8 cellular contexts compared by ENCODE assay signal in genomic region chr2:197704434-197705142, GRCh38. TPM values are rescaled to one million over a fixed set of nuclear protein-coding genes. Genes with fewer than 3 reads are reported as not detected.
DNase-seq lines count a peak whose midpoint lies in the region; ATAC-seq and TF ChIP-seq lines count a peak whose summit lies in the region.

No MANE protein-coding gene starts in this region.

- H3K9ac ChIP-seq in PC-3 (ENCODE audit: low read length): peak overlapping the region; percentile 77

- H4K20me1 ChIP-seq in PC-3 (ENCODE audit: low read length): peaks cover 33% of the 10 kb centered on the region

- H3K27me3 ChIP-seq in PC-3 (ENCODE audit: low read length) (no peaks in the 10 kb centered on the region), neuron (ENCODE audit: insufficient read depth, low read length) (no peaks in the 10 kb centered on the region)

- H3K27ac ChIP-seq in PC-3 (ENCODE audit: low read length): peak overlapping the region; percentile 34

- TF ChIP-seq CTCF in PC-3 (conservative IDR thresholded peaks at IDR 0.05; ENCODE audit: low read depth, low read length): no peak
- TF ChIP-seq CTCF in epithelial cell of proximal tubule (conservative IDR thresholded peaks at IDR 0.05; ENCODE audit: low read depth, low read length): no peak

- peak overlapping the region; percentile 88 for H3K4me2 ChIP-seq in PC-3 (ENCODE audit: low read length)

- DNase-seq in PC-3: no peak
- DNase-seq in epithelial cell of proximal tubule (ENCODE audit: low read depth): no peak
- no peak for DNase-seq in T-helper 9 cell
- no peak for DNase-seq in NCI-H2107 (lab: John Stamatoyannopoulos, UW)
- no peak for DNase-seq in NCI-H69 (lab: John Stamatoyannopoulos, UW)

- H3K79me2 ChIP-seq in PC-3 (ENCODE audit: low read length): peaks cover 44% of the 10 kb centered on the region

- CTCF ChIA-PET in PC-3 (lab: Charles Lee): interaction anchor here (0.6 to 0.8 kb wide), 2 partner anchors 105 to 953 kb away, joined by 3 to 4 read pairs; no protein-coding TSS in a partner anchor

- H3K9me3 ChIP-seq in PC-3 (ENCODE audit: low read length) (no peaks in the 10 kb centered on the region), neuron (ENCODE audit: low read length) (no peaks in the 10 kb centered on the region)

- intact Hi-C loops in PC-3 (cut with micrococcal nuclease): loop anchor here (1.0 to 10.0 kb wide), 5 partner anchors 92 to 547 kb away; partner anchors contain the start of genes MOB4 and SF3B1

- H2AFZ ChIP-seq in PC-3 (ENCODE audit: low read length) (peak overlapping the region; percentile 96), neuron (ENCODE audit: low read depth, low read length) (peak overlapping the region; percentile 100)

- no peaks in the 10 kb centered on the region for H3F3A ChIP-seq in PC-3 (ENCODE audit: low read length, unreplicated experiment)

- TSS peak; percentile 74 for BruUV-seq in PC-3 (replicated peaks; lab: Mats Ljungman, UMichigan)

- H3K9me2 ChIP-seq in PC-3 (replicated peaks; ENCODE audit: low read length): no peaks in the 10 kb centered on the region

- H3K4me1 ChIP-seq in PC-3 (ENCODE audit: insufficient read depth, low read length): peaks cover 14% of the 10 kb centered on the region
- peaks cover 32% of the 10 kb centered on the region for H3K4me1 ChIP-seq in neuron (ENCODE audit: insufficient read depth, low read length)

- POLR2A ChIA-PET in PC-3 (lab: Charles Lee; ENCODE audit: unreplicated experiment): interaction anchor here (0.6 to 1.1 kb wide), 3 partner anchors 11 to 204 kb away, joined by 3 to 9 read pairs (median 3); partner anchors contain the start of gene HSPE1

- peak overlapping the region; percentile 75 for H3K4me3 ChIP-seq in PC-3 (ENCODE audit: low read length)
- H3K4me3 ChIP-seq in epithelial cell of proximal tubule (ENCODE audit: low read depth, low read length): peak overlapping the region; percentile 94
- H3K4me3 ChIP-seq in neuron (ENCODE audit: low read length): peak overlapping the region; percentile 99

- H3K36me3 ChIP-seq in PC-3 (ENCODE audit: low read depth, low read length): no peaks in the 10 kb centered on the region
- no peaks in the 10 kb centered on the region for H3K36me3 ChIP-seq in neuron (ENCODE audit: insufficient read depth, low read length)

- ATAC-seq in GM18870 (IDR thresholded peaks at IDR 0.05; ENCODE audit: unreplicated experiment): peak; percentile 35
- ATAC-seq in HG02642 (IDR thresholded peaks at IDR 0.05; ENCODE audit: poor library complexity, unreplicated experiment): peak; percentile 35
- ATAC-seq in PC-3: peak; percentile 43

RNA-seq across cellular contexts. Expression of gene MARS2, which starts 0.6 kb away (rescaled TPM):
- total RNA-seq in PC-3 (2014; rRNA removed) (7.8 and 8.3 TPM in 2 replicates), epithelial cell of proximal tubule (5.8 and 13.4 TPM in 2 replicates)

RNA-seq across cellular contexts. Expression of gene RFTN2, which starts 29.2 kb away (rescaled TPM):
- total RNA-seq in PC-3 (2014; rRNA removed) (0.07 TPM in 1 of 2 replicates, not detected in the other), epithelial cell of proximal tubule (not detected in 2 replicates)
